ENCODE assay signal across 9 cellular contexts in genomic region chr10:62811159-62811875, GRCh38. TPM values are rescaled to one million over a fixed set of nuclear protein-coding genes. Genes with fewer than 3 reads are reported as not detected.
DNase-seq lines count a peak whose midpoint lies in the region; ATAC-seq and TF ChIP-seq lines count a peak whose summit lies in the region.
"Had no signal": no experiment of that assay in that cellular context is flagged by ENCODE, and none has a peak within 500 bp of the region (broad histone marks: within the 10 kb centered on the region; RNA-seq: fewer than 3 reads in every experiment).

No MANE protein-coding gene starts in this region.

- H3K27me3 ChIP-seq in ovary = no peaks in the 10 kb centered on the region

- no peaks in the 10 kb centered on the region for H3K36me3 ChIP-seq in ovary

- WGBS in ovary, 3 donors = 89 to 93% (median 92%) methylated on average over 10 of the region's 10 CpGs

- no peak for TF ChIP-seq EP300 in ovary (IDR thresholded peaks at IDR 0.05)

- DNase-seq in GM13976 (ENCODE audit: low spot score) = peak; percentile 80
- DNase-seq in UCSD-AML1 (lab: John Stamatoyannopoulos, UW; ENCODE audit: unreplicated experiment) = peak; percentile 17
- DNase-seq in myocyte (ENCODE audit: low read depth) = peak; percentile 28
- no peak for DNase-seq in DMS53 treated with DMSO at 0.1 percent for 48 hours (lab: John Stamatoyannopoulos, UW; ENCODE audit: unreplicated experiment)
- no peak for DNase-seq in NCI-H446 (lab: John Stamatoyannopoulos, UW)
- no peak for DNase-seq in AG08396 (ENCODE audit: low spot score)
- no peak for DNase-seq in ovary

- in situ Hi-C loops in GM13976 (cut with MboI; ENCODE audit: low sequenced_read_pairs, unreplicated experiment) = no loop called here

- no peak for TF ChIP-seq POLR2A in ovary (IDR thresholded peaks at IDR 0.05)

- peak; percentile 33 for ATAC-seq in GM21786 (IDR thresholded peaks at IDR 0.05; ENCODE audit: unreplicated experiment)

- TF ChIP-seq CTCF in GM13976 (IDR thresholded peaks at IDR 0.05; ENCODE audit: borderline replicate concordance, control extremely low read depth, extremely low read depth, insufficient read depth, missing control alignments) (no peak), ovary (IDR thresholded peaks at IDR 0.05) (no peak)

- no peaks in the 10 kb centered on the region for H3K9me3 ChIP-seq in ovary

- H3K4me3 ChIP-seq in ovary = no peak overlapping the region

- intact Hi-C loops in ovary (cut with DNase I) = loop anchor here in 2 of 4 donors (10.0 kb wide), 2 partner anchors 323 to 343 kb away; partner anchors contain the start of gene NRBF2 (in 1 of the 2)

- no peak overlapping the region for H3K27ac ChIP-seq in ovary
- H3K27ac ChIP-seq: C4-2B had no signal

- peaks cover 18% of the 10 kb centered on the region for H3K4me1 ChIP-seq in ovary (ENCODE audit: insufficient read depth)

RNA-seq across cellular contexts. Expression of gene EGR2, which starts 4.8 kb away (rescaled TPM):
- total RNA-seq in myocyte (2.3 and 5.3 TPM in 2 replicates), ovary (10 to 100 TPM in 1 of 7 donors, 1 to 10 TPM in 5, under 1 TPM in 1; 0.48 to 13.0 (median 4.6) TPM)
- 41.6 TPM for polyA plus RNA-seq in myocyte (2012)
- polyA plus RNA-seq in ovary = 1 to 10 TPM; 2.0 to 5.7 TPM

RNA-seq across cellular contexts. Expression of gene ADO, which starts 6.8 kb away (rescaled TPM):
- total RNA-seq in myocyte (34.5 and 34.9 TPM in 2 replicates), ovary (10 to 100 TPM; 15.5 to 31.1 (median 24.4) TPM)
- 26.5 TPM for polyA plus RNA-seq in myocyte (2012)
- polyA plus RNA-seq in ovary = 10 to 100 TPM in 1 of 2 donors, 1 to 10 TPM in 1; 9.7 to 22.2 TPM

Comparison
In these comparisons a context has a peak if more than half of its experiments do, and no peak if none do; other contexts are left out.
1. DNase-seq: peak in GM13976 (single experiment), UCSD-AML1 (single experiment) and myocyte (single experiment); none in DMS53 treated with DMSO at 0.1 percent for 48 hours (single experiment), NCI-H446 (0 of 2), AG08396 (single experiment) and ovary (0 of 5).